In the genomic region with DNA sequence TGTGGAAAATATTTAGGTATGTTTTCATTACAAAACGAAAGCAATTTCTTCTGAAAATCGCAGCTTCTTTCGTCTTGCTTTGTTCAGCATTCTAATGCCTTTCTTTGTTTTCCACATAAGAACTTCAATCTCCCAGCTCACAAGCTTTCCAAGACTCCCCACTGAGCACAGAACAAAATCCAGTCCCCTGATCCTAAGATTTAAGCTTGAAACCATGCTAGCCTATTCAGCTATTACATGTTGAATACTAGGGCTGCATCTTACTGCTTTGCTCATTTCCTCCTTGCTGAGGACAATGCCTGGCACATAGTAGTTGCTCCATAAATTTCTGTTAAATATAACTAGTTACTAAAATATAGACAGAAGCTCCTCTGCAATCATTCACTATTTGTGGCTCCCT, we compare ENCODE assay signal across 1 cellular context.
TF ChIP-seq lines count a peak whose summit lies in the region.

No MANE protein-coding gene starts in this region.

TF ChIP-seq in WTC11, 78 proteins besides CTCF, POLR2A, EP300 and RAD21 (continued from another document):
- TF ChIP-seq, protein P1, sequence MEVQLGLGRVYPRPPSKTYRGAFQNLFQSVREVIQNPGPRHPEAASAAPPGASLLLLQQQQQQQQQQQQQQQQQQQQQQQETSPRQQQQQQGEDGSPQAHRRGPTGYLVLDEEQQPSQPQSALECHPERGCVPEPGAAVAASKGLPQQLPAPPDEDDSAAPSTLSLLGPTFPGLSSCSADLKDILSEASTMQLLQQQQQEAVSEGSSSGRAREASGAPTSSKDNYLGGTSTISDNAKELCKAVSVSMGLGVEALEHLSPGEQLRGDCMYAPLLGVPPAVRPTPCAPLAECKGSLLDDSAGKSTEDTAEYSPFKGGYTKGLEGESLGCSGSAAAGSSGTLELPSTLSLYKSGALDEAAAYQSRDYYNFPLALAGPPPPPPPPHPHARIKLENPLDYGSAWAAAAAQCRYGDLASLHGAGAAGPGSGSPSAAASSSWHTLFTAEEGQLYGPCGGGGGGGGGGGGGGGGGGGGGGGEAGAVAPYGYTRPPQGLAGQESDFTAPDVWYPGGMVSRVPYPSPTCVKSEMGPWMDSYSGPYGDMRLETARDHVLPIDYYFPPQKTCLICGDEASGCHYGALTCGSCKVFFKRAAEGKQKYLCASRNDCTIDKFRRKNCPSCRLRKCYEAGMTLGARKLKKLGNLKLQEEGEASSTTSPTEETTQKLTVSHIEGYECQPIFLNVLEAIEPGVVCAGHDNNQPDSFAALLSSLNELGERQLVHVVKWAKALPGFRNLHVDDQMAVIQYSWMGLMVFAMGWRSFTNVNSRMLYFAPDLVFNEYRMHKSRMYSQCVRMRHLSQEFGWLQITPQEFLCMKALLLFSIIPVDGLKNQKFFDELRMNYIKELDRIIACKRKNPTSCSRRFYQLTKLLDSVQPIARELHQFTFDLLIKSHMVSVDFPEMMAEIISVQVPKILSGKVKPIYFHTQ (CRISPR knock-in tag; IDR thresholded peaks at IDR 0.05): no peak
- TF ChIP-seq ZBTB21 (CRISPR knock-in tag; IDR thresholded peaks at IDR 0.05; ENCODE audit: borderline replicate concordance): no peak
